Comparison of ENCODE assay signal across 1 cellular context in genomic region chr11:65925397-65925796, GRCh38.
TF ChIP-seq lines count a peak whose summit lies in the region.

No MANE protein-coding gene starts in this region.

TF ChIP-seq in HEK293, 187 proteins besides CTCF, POLR2A, EP300 and RAD21:
- TF ChIP-seq SCRT2 (tag by site-specific recombination; IDR thresholded peaks at IDR 0.05), result peak; percentile 75
- no peak for TF ChIP-seq ZNF175 (tag by site-specific recombination; IDR thresholded peaks at IDR 0.05)
- TF ChIP-seq ZNF621 (tag by site-specific recombination; IDR thresholded peaks at IDR 0.05), result no peak
- TF ChIP-seq SETDB1 (IDR thresholded peaks at IDR 0.05; ENCODE audit: insufficient read length, low read length), result no peak
- no peak for TF ChIP-seq ZNF560 (tag by site-specific recombination; IDR thresholded peaks at IDR 0.05; ENCODE audit: borderline replicate concordance)
